1 cellular context compared by ENCODE assay signal in genomic region chr12:119994892-119995658, GRCh38.
TF ChIP-seq lines count a peak whose summit lies in the region.

No MANE protein-coding gene starts in this region.

TF ChIP-seq in H1, 55 proteins besides CTCF, POLR2A, EP300 and RAD21:
- no peak for TF ChIP-seq USF2 (IDR thresholded peaks at IDR 0.05; ENCODE audit: low read length)
- TF ChIP-seq RBBP5 (IDR thresholded peaks at IDR 0.05; ENCODE audit: borderline replicate concordance, low read depth, low read length), result no peak
- TF ChIP-seq, protein P1, sequence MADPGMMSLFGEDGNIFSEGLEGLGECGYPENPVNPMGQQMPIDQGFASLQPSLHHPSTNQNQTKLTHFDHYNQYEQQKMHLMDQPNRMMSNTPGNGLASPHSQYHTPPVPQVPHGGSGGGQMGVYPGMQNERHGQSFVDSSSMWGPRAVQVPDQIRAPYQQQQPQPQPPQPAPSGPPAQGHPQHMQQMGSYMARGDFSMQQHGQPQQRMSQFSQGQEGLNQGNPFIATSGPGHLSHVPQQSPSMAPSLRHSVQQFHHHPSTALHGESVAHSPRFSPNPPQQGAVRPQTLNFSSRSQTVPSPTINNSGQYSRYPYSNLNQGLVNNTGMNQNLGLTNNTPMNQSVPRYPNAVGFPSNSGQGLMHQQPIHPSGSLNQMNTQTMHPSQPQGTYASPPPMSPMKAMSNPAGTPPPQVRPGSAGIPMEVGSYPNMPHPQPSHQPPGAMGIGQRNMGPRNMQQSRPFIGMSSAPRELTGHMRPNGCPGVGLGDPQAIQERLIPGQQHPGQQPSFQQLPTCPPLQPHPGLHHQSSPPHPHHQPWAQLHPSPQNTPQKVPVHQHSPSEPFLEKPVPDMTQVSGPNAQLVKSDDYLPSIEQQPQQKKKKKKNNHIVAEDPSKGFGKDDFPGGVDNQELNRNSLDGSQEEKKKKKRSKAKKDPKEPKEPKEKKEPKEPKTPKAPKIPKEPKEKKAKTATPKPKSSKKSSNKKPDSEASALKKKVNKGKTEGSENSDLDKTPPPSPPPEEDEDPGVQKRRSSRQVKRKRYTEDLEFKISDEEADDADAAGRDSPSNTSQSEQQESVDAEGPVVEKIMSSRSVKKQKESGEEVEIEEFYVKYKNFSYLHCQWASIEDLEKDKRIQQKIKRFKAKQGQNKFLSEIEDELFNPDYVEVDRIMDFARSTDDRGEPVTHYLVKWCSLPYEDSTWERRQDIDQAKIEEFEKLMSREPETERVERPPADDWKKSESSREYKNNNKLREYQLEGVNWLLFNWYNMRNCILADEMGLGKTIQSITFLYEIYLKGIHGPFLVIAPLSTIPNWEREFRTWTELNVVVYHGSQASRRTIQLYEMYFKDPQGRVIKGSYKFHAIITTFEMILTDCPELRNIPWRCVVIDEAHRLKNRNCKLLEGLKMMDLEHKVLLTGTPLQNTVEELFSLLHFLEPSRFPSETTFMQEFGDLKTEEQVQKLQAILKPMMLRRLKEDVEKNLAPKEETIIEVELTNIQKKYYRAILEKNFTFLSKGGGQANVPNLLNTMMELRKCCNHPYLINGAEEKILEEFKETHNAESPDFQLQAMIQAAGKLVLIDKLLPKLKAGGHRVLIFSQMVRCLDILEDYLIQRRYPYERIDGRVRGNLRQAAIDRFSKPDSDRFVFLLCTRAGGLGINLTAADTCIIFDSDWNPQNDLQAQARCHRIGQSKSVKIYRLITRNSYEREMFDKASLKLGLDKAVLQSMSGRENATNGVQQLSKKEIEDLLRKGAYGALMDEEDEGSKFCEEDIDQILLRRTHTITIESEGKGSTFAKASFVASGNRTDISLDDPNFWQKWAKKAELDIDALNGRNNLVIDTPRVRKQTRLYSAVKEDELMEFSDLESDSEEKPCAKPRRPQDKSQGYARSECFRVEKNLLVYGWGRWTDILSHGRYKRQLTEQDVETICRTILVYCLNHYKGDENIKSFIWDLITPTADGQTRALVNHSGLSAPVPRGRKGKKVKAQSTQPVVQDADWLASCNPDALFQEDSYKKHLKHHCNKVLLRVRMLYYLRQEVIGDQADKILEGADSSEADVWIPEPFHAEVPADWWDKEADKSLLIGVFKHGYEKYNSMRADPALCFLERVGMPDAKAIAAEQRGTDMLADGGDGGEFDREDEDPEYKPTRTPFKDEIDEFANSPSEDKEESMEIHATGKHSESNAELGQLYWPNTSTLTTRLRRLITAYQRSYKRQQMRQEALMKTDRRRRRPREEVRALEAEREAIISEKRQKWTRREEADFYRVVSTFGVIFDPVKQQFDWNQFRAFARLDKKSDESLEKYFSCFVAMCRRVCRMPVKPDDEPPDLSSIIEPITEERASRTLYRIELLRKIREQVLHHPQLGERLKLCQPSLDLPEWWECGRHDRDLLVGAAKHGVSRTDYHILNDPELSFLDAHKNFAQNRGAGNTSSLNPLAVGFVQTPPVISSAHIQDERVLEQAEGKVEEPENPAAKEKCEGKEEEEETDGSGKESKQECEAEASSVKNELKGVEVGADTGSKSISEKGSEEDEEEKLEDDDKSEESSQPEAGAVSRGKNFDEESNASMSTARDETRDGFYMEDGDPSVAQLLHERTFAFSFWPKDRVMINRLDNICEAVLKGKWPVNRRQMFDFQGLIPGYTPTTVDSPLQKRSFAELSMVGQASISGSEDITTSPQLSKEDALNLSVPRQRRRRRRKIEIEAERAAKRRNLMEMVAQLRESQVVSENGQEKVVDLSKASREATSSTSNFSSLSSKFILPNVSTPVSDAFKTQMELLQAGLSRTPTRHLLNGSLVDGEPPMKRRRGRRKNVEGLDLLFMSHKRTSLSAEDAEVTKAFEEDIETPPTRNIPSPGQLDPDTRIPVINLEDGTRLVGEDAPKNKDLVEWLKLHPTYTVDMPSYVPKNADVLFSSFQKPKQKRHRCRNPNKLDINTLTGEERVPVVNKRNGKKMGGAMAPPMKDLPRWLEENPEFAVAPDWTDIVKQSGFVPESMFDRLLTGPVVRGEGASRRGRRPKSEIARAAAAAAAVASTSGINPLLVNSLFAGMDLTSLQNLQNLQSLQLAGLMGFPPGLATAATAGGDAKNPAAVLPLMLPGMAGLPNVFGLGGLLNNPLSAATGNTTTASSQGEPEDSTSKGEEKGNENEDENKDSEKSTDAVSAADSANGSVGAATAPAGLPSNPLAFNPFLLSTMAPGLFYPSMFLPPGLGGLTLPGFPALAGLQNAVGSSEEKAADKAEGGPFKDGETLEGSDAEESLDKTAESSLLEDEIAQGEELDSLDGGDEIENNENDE (IDR thresholded peaks at IDR 0.05; ENCODE audit: insufficient replicate concordance, low read length), result no peak
- peak; percentile 8; the same call in 1 of the 2 replicates for TF ChIP-seq MAFK (IDR thresholded peaks at IDR 0.05; ENCODE audit: low read depth, low read length)
